Comparison of ENCODE assay signal across 8 cellular contexts in the genomic region with DNA sequence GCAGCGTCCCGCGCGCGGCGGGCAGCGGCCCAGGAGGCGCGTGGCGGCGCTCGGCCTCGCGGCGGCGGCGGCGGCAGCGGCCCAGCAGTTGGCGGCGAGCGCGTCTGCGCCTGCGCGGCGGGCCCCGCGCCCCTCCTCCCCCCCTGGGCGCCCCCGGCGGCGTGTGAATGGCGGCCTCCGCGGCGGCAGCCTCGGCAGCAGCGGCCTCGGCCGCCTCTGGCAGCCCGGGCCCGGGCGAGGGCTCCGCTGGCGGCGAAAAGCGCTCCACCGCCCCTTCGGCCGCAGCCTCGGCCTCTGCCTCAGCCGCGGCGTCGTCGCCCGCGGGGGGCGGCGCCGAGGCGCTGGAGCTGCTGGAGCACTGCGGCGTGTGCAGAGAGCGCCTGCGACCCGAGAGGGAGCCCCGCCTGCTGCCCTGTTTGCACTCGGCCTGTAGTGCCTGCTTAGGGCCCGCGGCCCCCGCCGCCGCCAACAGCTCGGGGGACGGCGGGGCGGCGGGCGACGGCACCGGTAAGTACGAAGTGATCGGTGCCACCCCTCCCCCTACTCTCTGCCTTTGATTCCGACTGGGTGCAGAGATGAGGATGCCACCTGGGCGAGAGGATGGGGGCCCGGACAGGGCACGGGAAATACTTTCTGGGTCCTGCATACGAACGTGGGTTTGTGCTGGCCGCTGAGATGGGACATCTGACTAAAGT. TPM values are rescaled to one million over a fixed set of nuclear protein-coding genes. Genes with fewer than 3 reads are reported as not detected.
DNase-seq lines count a peak whose midpoint lies in the region; ATAC-seq and TF ChIP-seq lines count a peak whose summit lies in the region.

No MANE protein-coding gene starts in this region.

- no peak for TF ChIP-seq CTCF in GM13977 (IDR thresholded peaks at IDR 0.05; ENCODE audit: extremely low read depth, insufficient read depth, missing control alignments)
- no peak for TF ChIP-seq CTCF in HFFc6 (IDR thresholded peaks at IDR 0.05)
- no peak for TF ChIP-seq CTCF in OCI-LY1 (IDR thresholded peaks at IDR 0.05; ENCODE audit: low read length)
- TF ChIP-seq CTCF in MCF 10A (IDR thresholded peaks at IDR 0.05; ENCODE audit: unreplicated experiment), result no peak
- no peak for TF ChIP-seq CTCF in left lung (IDR thresholded peaks at IDR 0.05)

- no peaks in the 10 kb centered on the region for H3K9me3 ChIP-seq in OCI-LY1 (ENCODE audit: low read length)
- no peaks in the 10 kb centered on the region for H3K9me3 ChIP-seq in left lung

- H3K27ac Mint-ChIP-seq in HFFc6, result peak overlapping the region; percentile 98
- peak overlapping the region; percentile 98 for H3K27ac Mint-ChIP-seq in MCF 10A (ENCODE audit: low read depth, unreplicated experiment)
- peak overlapping the region; percentile 96 for H3K27ac Mint-ChIP-seq in stimulated activated effector memory CD8-positive, alpha-beta T cell treated with anti-CD3 and anti-CD28 coated beads, Interleukin-12 subunit alpha, Interleukin-12 subunit beta, amount 100 ng/mL, for 72 hours

- H3K4me3 Mint-ChIP-seq in HFFc6 (peak overlapping the region; percentile 97), MCF 10A (ENCODE audit: unreplicated experiment) (peak overlapping the region; percentile 84)
- H3K4me3 Mint-ChIP-seq in stimulated activated effector memory CD8-positive, alpha-beta T cell treated with anti-CD3 and anti-CD28 coated beads, Interleukin-12 subunit alpha, Interleukin-12 subunit beta, amount 100 ng/mL, for 72 hours, result peak overlapping the region; percentile 91

- H3K9ac ChIP-seq in OCI-LY1 (ENCODE audit: low read length), result peak overlapping the region; percentile 90

- H3F3A ChIP-seq in OCI-LY1 (ENCODE audit: insufficient read depth, low read length), result no peaks in the 10 kb centered on the region

- H3K4me3 ChIP-seq in OCI-LY1 (ENCODE audit: low read depth, low read length, poor library complexity, severe bottlenecking) (peak overlapping the region; percentile 89), left lung (peak overlapping the region; percentile 85 to 96)

- H3K36me3 Mint-ChIP-seq in HFFc6 (ENCODE audit: low read depth) (peaks cover 23% of the 10 kb centered on the region), MCF 10A (ENCODE audit: insufficient read depth, unreplicated experiment) (peaks cover 49% of the 10 kb centered on the region)
- peaks cover 64% of the 10 kb centered on the region for H3K36me3 Mint-ChIP-seq in stimulated activated effector memory CD8-positive, alpha-beta T cell treated with anti-CD3 and anti-CD28 coated beads, Interleukin-12 subunit alpha, Interleukin-12 subunit beta, amount 100 ng/mL, for 72 hours

- DNase-seq in GM13977 (ENCODE audit: low spot score) (peak; percentile 97), HFFc6 (no peak), MCF 10A (ENCODE audit: unreplicated experiment) (peak; percentile 42), left lung (no peak), C1 segment of cervical spinal cord (lab: John Stamatoyannopoulos, UW) (no peak), midbrain (lab: John Stamatoyannopoulos, UW) (no peak)
- DNase-seq in stimulated activated effector memory CD8-positive, alpha-beta T cell treated with anti-CD3 and anti-CD28 coated beads, Interleukin-12 subunit alpha, Interleukin-12 subunit beta, amount 100 ng/mL, for 72 hours (ENCODE audit: low spot score in 2 of 2), result no peak

- in situ Hi-C loops in GM13977 (cut with MboI; ENCODE audit: low pct_unique_long_range_greater_than_20kb, low sequenced_read_pairs, unreplicated experiment), result no loop called here

- no peaks in the 10 kb centered on the region for H3K9me3 Mint-ChIP-seq in HFFc6
- H3K9me3 Mint-ChIP-seq in MCF 10A (ENCODE audit: unreplicated experiment), result no peaks in the 10 kb centered on the region
- H3K9me3 Mint-ChIP-seq in stimulated activated effector memory CD8-positive, alpha-beta T cell treated with anti-CD3 and anti-CD28 coated beads, Interleukin-12 subunit alpha, Interleukin-12 subunit beta, amount 100 ng/mL, for 72 hours, result no peaks in the 10 kb centered on the region

- H4K20me1 ChIP-seq in OCI-LY1 (ENCODE audit: insufficient read depth, low read length), result no peaks in the 10 kb centered on the region

- ATAC-seq in left lung, result peak; percentile 16
- ATAC-seq in stimulated activated effector memory CD8-positive, alpha-beta T cell treated with anti-CD3 and anti-CD28 coated beads, Interleukin-12 subunit alpha, Interleukin-12 subunit beta, amount 100 ng/mL, for 72 hours, result peak; percentile 64

- H3K27me3 ChIP-seq in OCI-LY1 (ENCODE audit: insufficient read depth, low read length) (no peaks in the 10 kb centered on the region), left lung (no peaks in the 10 kb centered on the region)

- H3K27me3 Mint-ChIP-seq in HFFc6 (ENCODE audit: insufficient read depth) (peaks cover 4% of the 10 kb centered on the region; the same call in 1 of the 2 replicates), MCF 10A (ENCODE audit: insufficient read depth, unreplicated experiment) (peaks cover 3% of the 10 kb centered on the region)

- H3K4me1 ChIP-seq in OCI-LY1 (ENCODE audit: insufficient read depth, low read length, severe bottlenecking), result peaks cover 23% of the 10 kb centered on the region
- peaks cover 12 to 32% of the 10 kb centered on the region in 2 donors for H3K4me1 ChIP-seq in left lung

- H3K9me2 ChIP-seq in OCI-LY1 (ENCODE audit: low read depth, low read length), result no peaks in the 10 kb centered on the region

- peaks cover 50% of the 10 kb centered on the region for H3K36me3 ChIP-seq in OCI-LY1 (ENCODE audit: insufficient read depth, low read length)
- peaks cover 0 to 36% of the 10 kb centered on the region in 2 donors for H3K36me3 ChIP-seq in left lung

- POLR2A ChIA-PET in MCF 10A (lab: Yijun Ruan, JAX), result interaction anchor here (0.7 to 5.9 kb wide), 21 partner anchors 9 to 184 kb away, joined by 3 to 194 read pairs (median 5); partner anchors contain the start of genes CHMP2A, MZF1, UBE2M and ZBTB45

- peak overlapping the region; percentile 94 for H3K4me2 ChIP-seq in OCI-LY1 (ENCODE audit: low read length)

- intact Hi-C loops in MCF 10A (cut with micrococcal nuclease), result loop anchor here (1.0 to 2.0 kb wide), 2 partner anchors 25 to 28 kb away; partner anchors contain the start of genes MZF1 and ZBTB45
- intact Hi-C loops in left lung (cut with DNase I), result no loop called here

- no TSS peak for BruUV-seq in MCF 10A (replicated peaks; lab: Mats Ljungman, UMichigan)

- H3K4me1 Mint-ChIP-seq in HFFc6 (ENCODE audit: low read depth) (peaks cover 22% of the 10 kb centered on the region), MCF 10A (ENCODE audit: insufficient read depth, unreplicated experiment) (peaks cover 20% of the 10 kb centered on the region)
- H3K4me1 Mint-ChIP-seq in stimulated activated effector memory CD8-positive, alpha-beta T cell treated with anti-CD3 and anti-CD28 coated beads, Interleukin-12 subunit alpha, Interleukin-12 subunit beta, amount 100 ng/mL, for 72 hours, result peaks cover 38% of the 10 kb centered on the region

- H3K27ac ChIP-seq in OCI-LY1 (ENCODE audit: low read depth, low read length, poor library complexity, severe bottlenecking) (peak overlapping the region; percentile 41), left lung (peak overlapping the region; percentile 95 to 100)

- H2AFZ ChIP-seq in OCI-LY1 (ENCODE audit: low read length), result no peak overlapping the region

- CTCF ChIA-PET in MCF 10A (lab: Yijun Ruan, JAX), result interaction anchor here (1.3 to 2.0 kb wide), 3 partner anchors 11 to 26 kb away, joined by 3 to 14 read pairs (median 8); partner anchors contain the start of gene ZBTB45

- H3K79me2 ChIP-seq in OCI-LY1 (ENCODE audit: insufficient read depth, low read length), result peaks cover 29% of the 10 kb centered on the region

RNA-seq across cellular contexts. Expression of gene TRIM28, which starts 0.9 kb away (rescaled TPM):
- total RNA-seq in HFFc6 (2021; fragmentation: NEBNext Ultra II Directional; extraction: Animal tissue kit (Norgen Biotek cat#: 25700)), result 100 to 1,000 TPM; 376 to 529 (median 445) TPM
- total RNA-seq in MCF 10A (2022) (236 and 290 TPM in 2 replicates), left lung (100 to 1,000 TPM; 231 to 261 TPM)

RNA-seq across cellular contexts. Expression of gene CHMP2A, which starts 10.2 kb away (rescaled TPM):
- 100 to 1,000 TPM; 100 to 126 (median 120) TPM for total RNA-seq in HFFc6 (2021; fragmentation: NEBNext Ultra II Directional; extraction: Animal tissue kit (Norgen Biotek cat#: 25700))
- total RNA-seq in MCF 10A (2022) (154 and 184 TPM in 2 replicates), left lung (100 to 1,000 TPM; 107 to 120 TPM)

RNA-seq across cellular contexts. Expression of gene UBE2M, which starts 13.7 kb away (rescaled TPM):
- total RNA-seq in HFFc6 (2021; fragmentation: NEBNext Ultra II Directional; extraction: Animal tissue kit (Norgen Biotek cat#: 25700)), result 100 to 1,000 TPM in 5 of 6 experiments, 10 to 100 TPM in 1; 91.5 to 114 (median 106) TPM
- 149 and 158 TPM in 2 replicates for total RNA-seq in MCF 10A (2022)
- 10 to 100 TPM; 54.9 to 83.4 TPM for total RNA-seq in left lung

RNA-seq across cellular contexts. Expression of gene ZBTB45, which starts 25.1 kb away (rescaled TPM):
- 10 to 100 TPM; 15.0 to 17.4 (median 16.7) TPM for total RNA-seq in HFFc6 (2021; fragmentation: NEBNext Ultra II Directional; extraction: Animal tissue kit (Norgen Biotek cat#: 25700))
- total RNA-seq in MCF 10A (2022), result 12.8 and 15.0 TPM in 2 replicates
- 10 to 100 TPM; 12.7 to 17.7 TPM for total RNA-seq in left lung

RNA-seq across cellular contexts. Expression of gene MZF1, which starts 28.4 kb away (rescaled TPM):
- 10 to 100 TPM in 3 of 6 experiments, 1 to 10 TPM in 3; 8.3 to 12.4 (median 9.3) TPM for total RNA-seq in HFFc6 (2021; fragmentation: NEBNext Ultra II Directional; extraction: Animal tissue kit (Norgen Biotek cat#: 25700))
- 50.7 and 51.9 TPM in 2 replicates for total RNA-seq in MCF 10A (2022)
- total RNA-seq in left lung, result 10 to 100 TPM; 29.6 to 33.7 TPM

Comparison
In these comparisons a context has a peak if more than half of its experiments do, and no peak if none do; other contexts are left out.
1. DNase-seq: peak in GM13977 (single experiment) and MCF 10A (single experiment); none in HFFc6 (single experiment), left lung (0 of 2), stimulated activated effector memory CD8-positive, alpha-beta T cell treated with anti-CD3 and anti-CD28 coated beads, Interleukin-12 subunit alpha, Interleukin-12 subunit beta, amount 100 ng/mL, for 72 hours (0 of 2), C1 segment of cervical spinal cord (0 of 14) and midbrain (single experiment).
2. Peak in every context shown above with its lines, with median percentiles within 50 percentile points of each other: H3K27ac Mint-ChIP-seq and H3K4me3 Mint-ChIP-seq.